Comparison of ENCODE assay signal across 29 cellular contexts in genomic region chr2:21356857-21357255, GRCh38.
"Had no signal": no experiment of that assay in that cellular context is flagged by ENCODE, and none has a peak within 500 bp of the region (broad histone marks: within the 10 kb centered on the region; RNA-seq: fewer than 3 reads in every experiment).

No MANE protein-coding gene starts in this region.

- H3K27ac Mint-ChIP-seq: naive thymus-derived CD8-positive, alpha-beta T cell; natural killer cell treated with Interleukin-12 subunit alpha and Interleukin-12 subunit beta and Interleukin-15 and Interleukin-18, amount 100 ng/mL, for 72 hours; stimulated activated memory B cell treated with anti-CD40 and anti-IgM and Interleukin-4, amounts not matched to agents 10 μg/mL and 1 μg/mL and 100 μg/mL, for 72 hours; stimulated activated naive CD8-positive, alpha-beta T cell treated with anti-CD3 and anti-CD28 coated beads, Interleukin-15, amount 100 ng/mL, for 72 hours had no signal

- H3K4me1 Mint-ChIP-seq: naive thymus-derived CD8-positive, alpha-beta T cell; nephron progenitor cell; neural crest cell; stimulated activated memory B cell treated with anti-CD40 and anti-IgM and Interleukin-4, amounts not matched to agents 10 μg/mL and 1 μg/mL and 100 μg/mL, for 72 hours; stimulated activated naive CD8-positive, alpha-beta T cell treated with anti-CD3 and anti-CD28 coated beads, Interleukin-15, amount 100 ng/mL, for 72 hours had no signal

- H3K4me3 Mint-ChIP-seq: naive thymus-derived CD8-positive, alpha-beta T cell; natural killer cell treated with Interleukin-12 subunit alpha and Interleukin-12 subunit beta and Interleukin-15 and Interleukin-18, amount 100 ng/mL, for 72 hours; nephron progenitor cell; neural crest cell; stimulated activated memory B cell treated with anti-CD40 and anti-IgM and Interleukin-4, amounts not matched to agents 10 μg/mL and 1 μg/mL and 100 μg/mL, for 72 hours; stimulated activated naive CD8-positive, alpha-beta T cell treated with anti-CD3 and anti-CD28 coated beads, Interleukin-15, amount 100 ng/mL, for 72 hours had no signal

- H3K4me2 ChIP-seq: smooth muscle cell had no signal

- H3K36me3 Mint-ChIP-seq: naive thymus-derived CD8-positive, alpha-beta T cell; natural killer cell treated with Interleukin-12 subunit alpha and Interleukin-12 subunit beta and Interleukin-15 and Interleukin-18, amount 100 ng/mL, for 72 hours; stimulated activated memory B cell treated with anti-CD40 and anti-IgM and Interleukin-4, amounts not matched to agents 10 μg/mL and 1 μg/mL and 100 μg/mL, for 72 hours had no signal

- H3K27me3 Mint-ChIP-seq: natural killer cell treated with Interleukin-12 subunit alpha and Interleukin-12 subunit beta and Interleukin-15 and Interleukin-18, amount 100 ng/mL, for 72 hours; stimulated activated memory B cell treated with anti-CD40 and anti-IgM and Interleukin-4, amounts not matched to agents 10 μg/mL and 1 μg/mL and 100 μg/mL, for 72 hours; stimulated activated naive CD8-positive, alpha-beta T cell treated with anti-CD3 and anti-CD28 coated beads, Interleukin-15, amount 100 ng/mL, for 72 hours had no signal

- H3K9me3 ChIP-seq: pancreas, prostate gland, right atrium auricular region, suprapubic skin, testis, tibial artery, transverse colon, upper lobe of left lung, vagina had no signal

- H3K4me3 ChIP-seq: pancreas, prostate gland, right atrium auricular region, skin epidermis, smooth muscle cell, spleen, suprapubic skin, testis, tibial artery, transverse colon, upper lobe of left lung, vagina had no signal

- ATAC-seq: naive thymus-derived CD8-positive, alpha-beta T cell; natural killer cell treated with Interleukin-12 subunit alpha and Interleukin-12 subunit beta and Interleukin-15 and Interleukin-18, amount 100 ng/mL, for 72 hours; pancreas; sciatic nerve; stimulated activated memory B cell treated with anti-CD40 and anti-IgM and Interleukin-4, amounts not matched to agents 10 μg/mL and 1 μg/mL and 100 μg/mL, for 72 hours; stimulated activated naive CD8-positive, alpha-beta T cell treated with anti-CD3 and anti-CD28 coated beads, Interleukin-15, amount 100 ng/mL, for 72 hours; stimulated activated naive CD8-positive, alpha-beta T cell treated with anti-CD3 and anti-CD28 coated beads, Interleukin-15, Interleukin-2, amounts not matched to agents 100 U/mL and 50 U/mL, for 24 hours had no signal

- H3K27me3 ChIP-seq: pancreas, right atrium auricular region, spleen, suprapubic skin, testis, tibial artery, transverse colon, upper lobe of left lung, vagina had no signal

- H3K36me3 ChIP-seq: pancreas, prostate gland, right atrium auricular region, spleen, suprapubic skin, tibial artery, transverse colon, upper lobe of left lung, vagina had no signal

- H3K27ac ChIP-seq: pancreas, prostate gland, right atrium auricular region, skin epidermis, spleen, suprapubic skin, testis, tibial artery, transverse colon, upper lobe of left lung, vagina had no signal

- H3K4me1 ChIP-seq: pancreas, prostate gland, right atrium auricular region, spleen, tibial artery, transverse colon, upper lobe of left lung, vagina had no signal

- DNase-seq: naive thymus-derived CD8-positive, alpha-beta T cell; nephron progenitor cell; occipital lobe; pancreas; retina; spleen; stimulated activated CD4-positive, alpha-beta T cell treated with anti-CD3 and anti-CD28 coated beads, Interleukin-12 subunit alpha, Interleukin-12 subunit beta, amount 100 ng/mL, for 4 hours; stimulated activated CD4-positive, alpha-beta T cell treated with anti-CD3 and anti-CD28 coated beads, Interleukin-1b, Interleukin-23, amount 100 ng/mL, for 48 hours; stimulated activated CD4-positive, alpha-beta T cell treated with anti-CD3 and anti-CD28 coated beads, Interleukin-4, amount 100 ng/mL, for 1 hour; stimulated activated CD4-positive, alpha-beta T cell treated with anti-CD3 and anti-CD28 coated beads, Interleukin-4, amount 100 ng/mL, for 4 hours; stimulated activated CD8-positive, alpha-beta memory T cell treated with anti-CD3 and anti-CD28 coated beads, Interleukin-4, amount 100 ng/mL, for 48 hours; stimulated activated naive CD4-positive, alpha-beta T cell; stimulated activated naive CD8-positive, alpha-beta T cell treated with anti-CD3 and anti-CD28 coated beads, Interleukin-15, amount 100 ng/mL, for 72 hours; stimulated activated naive CD8-positive, alpha-beta T cell treated with anti-CD3 and anti-CD28 coated beads, Interleukin-15, Interleukin-2, amounts not matched to agents 100 U/mL and 50 U/mL, for 24 hours; substantia nigra; testis; tibial artery; transverse colon; upper lobe of left lung had no signal
